In the genomic region with DNA sequence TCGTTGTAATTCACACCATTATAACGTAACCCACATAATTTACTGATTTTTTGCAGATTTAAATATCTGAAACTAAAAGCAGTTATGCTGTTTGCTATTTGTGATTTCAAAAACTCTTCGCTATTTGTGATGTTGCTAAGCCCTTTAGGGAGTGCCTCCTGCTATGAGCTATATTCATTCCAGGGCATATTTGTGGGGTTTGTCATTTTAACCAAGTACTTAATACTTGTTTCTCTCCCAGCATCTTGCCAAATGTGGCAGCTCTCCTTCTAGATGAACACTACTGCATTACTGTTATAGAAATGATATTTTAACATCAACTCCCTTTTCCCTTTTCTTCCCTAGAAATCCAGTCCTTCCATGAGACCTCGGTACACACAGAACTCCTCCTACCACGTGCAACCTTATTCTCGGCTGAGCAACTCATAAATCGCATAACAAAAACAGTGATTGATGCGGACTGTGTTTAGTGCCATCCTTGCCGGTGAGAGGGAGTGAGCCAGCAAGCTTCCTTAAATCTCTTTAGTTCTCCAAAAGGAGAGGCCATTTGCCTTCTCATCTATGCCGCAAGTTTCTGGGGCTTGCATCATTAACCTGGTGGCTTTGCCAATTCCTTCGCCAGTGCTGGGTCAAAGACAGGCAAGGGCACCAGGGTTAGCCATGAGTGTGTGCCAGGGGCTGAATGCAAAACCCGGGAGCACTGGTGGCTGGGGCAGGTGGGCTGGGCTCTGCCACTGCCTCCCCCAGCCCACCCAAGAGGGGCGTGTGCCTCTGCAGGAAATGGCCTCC, we compare ENCODE assay signal across 12 cellular contexts. TPM values are rescaled to one million over a fixed set of nuclear protein-coding genes. Genes with fewer than 3 reads are reported as not detected.
A peak's percentile ranks its signal among the peaks of the same experiment; 100 is the strongest.
DNase-seq lines count a peak whose midpoint lies in the region; ATAC-seq and TF ChIP-seq lines count a peak whose summit lies in the region.
"Had no signal": no experiment of that assay in that cellular context is flagged by ENCODE, and none has a peak within 500 bp of the region (broad histone marks: within the 10 kb centered on the region; RNA-seq: fewer than 3 reads in every experiment).

No MANE protein-coding gene starts in this region.

- no peak overlapping the region for H3K27ac Mint-ChIP-seq in natural killer cell treated with Interleukin-12 subunit alpha and Interleukin-12 subunit beta and Interleukin-15 and Interleukin-18, amount 100 ng/mL, for 72 hours
- H3K27ac Mint-ChIP-seq: activated CD8-positive, alpha-beta T cell treated with anti-CD3 and anti-CD28 coated beads for 36 hours had no signal

- ATAC-seq in left ventricle myocardium superior (peak; percentile 31), Right ventricle myocardium inferior (no peak)
- no peak for ATAC-seq in natural killer cell treated with Interleukin-12 subunit alpha and Interleukin-12 subunit beta and Interleukin-15 and Interleukin-18, amount 100 ng/mL, for 72 hours
- ATAC-seq: activated CD8-positive, alpha-beta T cell treated with anti-CD3 and anti-CD28 coated beads for 36 hours had no signal

- H3K27me3 Mint-ChIP-seq in natural killer cell treated with Interleukin-12 subunit alpha and Interleukin-12 subunit beta and Interleukin-15 and Interleukin-18, amount 100 ng/mL, for 72 hours: peaks cover 0 to 8% of the 10 kb centered on the region in 2 donors
- H3K27me3 Mint-ChIP-seq: activated CD8-positive, alpha-beta T cell treated with anti-CD3 and anti-CD28 coated beads for 36 hours had no signal

- peak overlapping the region; percentile 94 for H3K27ac ChIP-seq in mammary epithelial cell (ENCODE audit: insufficient read depth, low read depth, low read length)
- peak overlapping the region; percentile 77 for H3K27ac ChIP-seq in muscle layer of colon (ENCODE audit: low read depth, low read length)
- H3K27ac ChIP-seq: BLaER1 treated with 17β-estradiol and CSF1 and Interleukin-3, amounts not matched to agents 10 nM and 100 nM had no signal

- DNase-seq in left ventricle myocardium superior (no peak), Right ventricle myocardium inferior (ENCODE audit: missing footprints) (no peak), mammary epithelial cell (peak; percentile 76), ureter (ENCODE audit: low spot score) (no peak), COR-L47 (lab: John Stamatoyannopoulos, UW) (no peak), hypothalamus (lab: John Stamatoyannopoulos, UW) (no peak)
- DNase-seq in natural killer cell treated with Interleukin-12 subunit alpha and Interleukin-12 subunit beta and Interleukin-15 and Interleukin-18, amount 100 ng/mL, for 72 hours (ENCODE audit: low spot score): no peak
- DNase-seq: activated CD8-positive, alpha-beta T cell treated with anti-CD3 and anti-CD28 coated beads for 36 hours had no signal

- H3K4me1 Mint-ChIP-seq in natural killer cell treated with Interleukin-12 subunit alpha and Interleukin-12 subunit beta and Interleukin-15 and Interleukin-18, amount 100 ng/mL, for 72 hours (ENCODE audit: low read depth in 2 of 2): no peaks in the 10 kb centered on the region

- CTCF ChIA-PET in mammary epithelial cell (lab: Charles Lee; ENCODE audit: low non-redundant PET): interaction anchor here (0.6 kb wide), 1 partner anchor 32 kb away, joined by 4 read pairs; no protein-coding TSS in a partner anchor

- H3K36me3 ChIP-seq in mammary epithelial cell (ENCODE audit: insufficient read depth, low read length) (no peaks in the 10 kb centered on the region), muscle layer of colon (ENCODE audit: insufficient read depth, low read length) (peaks cover 7% of the 10 kb centered on the region)
- H3K36me3 ChIP-seq: BLaER1 treated with 17β-estradiol and CSF1 and Interleukin-3, amounts not matched to agents 10 nM and 100 nM had no signal

- no peaks in the 10 kb centered on the region for H3K9me3 ChIP-seq in mammary epithelial cell (replicated peaks; ENCODE audit: insufficient read depth, low read length)
- H3K9me3 ChIP-seq in muscle layer of colon (ENCODE audit: low read length): no peaks in the 10 kb centered on the region
- H3K9me3 ChIP-seq: BLaER1 treated with 17β-estradiol and CSF1 and Interleukin-3, amounts not matched to agents 10 nM and 100 nM had no signal

- H3K27me3 ChIP-seq in mammary epithelial cell (ENCODE audit: insufficient read depth, low read length): no peaks in the 10 kb centered on the region
- no peaks in the 10 kb centered on the region for H3K27me3 ChIP-seq in muscle layer of colon (ENCODE audit: control insufficient read depth in 1 of 2, insufficient read depth in 2 of 2, low read length in 2 of 2)
- H3K27me3 ChIP-seq: BLaER1 treated with 17β-estradiol and CSF1 and Interleukin-3, amounts not matched to agents 10 nM and 100 nM had no signal

- H3K4me2 ChIP-seq in mammary epithelial cell (ENCODE audit: insufficient read depth, low read depth, low read length): peak overlapping the region; percentile 53

- H3K4me3 ChIP-seq in mammary epithelial cell (replicated peaks in 1 of 3; ENCODE audit: insufficient read depth in 1 of 3, low read depth in 2 of 3, low read length in 3 of 3) (no peak overlapping the region), muscle layer of colon (ENCODE audit: low read depth in 1 of 2, low read length in 2 of 2) (peak overlapping the region in 1 of 2 donors; percentile 19)
- H3K4me3 ChIP-seq: BLaER1 treated with 17β-estradiol and CSF1 and Interleukin-3, amounts not matched to agents 10 nM and 100 nM had no signal

- H4K20me1 ChIP-seq in mammary epithelial cell (ENCODE audit: insufficient read depth, low read length): no peaks in the 10 kb centered on the region
- H4K20me1 ChIP-seq: BLaER1 treated with 17β-estradiol and CSF1 and Interleukin-3, amounts not matched to agents 10 nM and 100 nM had no signal

- TF ChIP-seq CTCF in mammary epithelial cell (conservative IDR thresholded peaks at IDR 0.05 in 1 of 2, IDR thresholded peaks at IDR 0.05 in 1 of 2; ENCODE audit: extremely low read depth in 1 of 2, insufficient read depth in 1 of 2, low read depth in 1 of 2, low read length in 2 of 2): no peak

- H3K9me3 Mint-ChIP-seq in natural killer cell treated with Interleukin-12 subunit alpha and Interleukin-12 subunit beta and Interleukin-15 and Interleukin-18, amount 100 ng/mL, for 72 hours: no peaks in the 10 kb centered on the region
- H3K9me3 Mint-ChIP-seq: activated CD8-positive, alpha-beta T cell treated with anti-CD3 and anti-CD28 coated beads for 36 hours had no signal

- H3K36me3 Mint-ChIP-seq in natural killer cell treated with Interleukin-12 subunit alpha and Interleukin-12 subunit beta and Interleukin-15 and Interleukin-18, amount 100 ng/mL, for 72 hours: no peaks in the 10 kb centered on the region

- H3K9ac ChIP-seq in mammary epithelial cell (ENCODE audit: insufficient read depth, low read length) (peak overlapping the region; percentile 79), muscle layer of colon (ENCODE audit: low read length) (peak overlapping the region; percentile 2)
- H3K9ac ChIP-seq: BLaER1 treated with 17β-estradiol and CSF1 and Interleukin-3, amounts not matched to agents 10 nM and 100 nM had no signal

- in situ Hi-C loops in mammary epithelial cell (cut with MboI; ENCODE audit: low sequenced_read_pairs in 2 of 2): no loop called here

- intact Hi-C loops in left ventricle myocardium superior (cut with micrococcal nuclease) (no loop called here), Right ventricle myocardium inferior (cut with DNase I) (no loop called here), mammary epithelial cell (cut with micrococcal nuclease) (loop anchor here (1.0 kb wide), 2 partner anchors 20 to 33 kb away; a partner anchor contains a TSS)

- H3K4me1 ChIP-seq in mammary epithelial cell (ENCODE audit: insufficient read depth, low read length): peaks cover 14% of the 10 kb centered on the region
- H3K4me1 ChIP-seq in muscle layer of colon (ENCODE audit: insufficient read depth, low read length): peaks cover 48% of the 10 kb centered on the region

- H3K79me2 ChIP-seq in mammary epithelial cell (ENCODE audit: insufficient read depth, low read length): peaks cover 15% of the 10 kb centered on the region

- WGBS in mammary epithelial cell (ENCODE audit: low coverage, missing lambda C conversion rate): 58% methylated on average over 10 of the region's 13 CpGs

- TSS peak; percentile 94 for BruUV-seq in mammary epithelial cell (replicated peaks; lab: Mats Ljungman, UMichigan)

- H3K4me3 Mint-ChIP-seq in natural killer cell treated with Interleukin-12 subunit alpha and Interleukin-12 subunit beta and Interleukin-15 and Interleukin-18, amount 100 ng/mL, for 72 hours: no peak overlapping the region
- H3K4me3 Mint-ChIP-seq: activated CD8-positive, alpha-beta T cell treated with anti-CD3 and anti-CD28 coated beads for 36 hours had no signal

- dilution Hi-C loops in mammary epithelial cell (cut with HindIII; ENCODE audit: low sequenced_read_pairs): loop anchor here (5.0 kb wide), 1 partner anchor 35 kb away; no protein-coding TSS in a partner anchor

- peak overlapping the region; percentile 4 for H2AFZ ChIP-seq in mammary epithelial cell (ENCODE audit: low read depth, low read length)

RNA-seq across cellular contexts. Expression of a gene that starts 33.4 kb away (rescaled TPM):
- total RNA-seq in left ventricle myocardium superior (4.8 TPM), Right ventricle myocardium inferior (5.4 TPM), mammary epithelial cell (10 to 100 TPM in 1 of 2 donors, 1 to 10 TPM in 1; 6.5 to 15.6 TPM), ureter (30.3 TPM)
- 8.2 TPM for polyA plus RNA-seq in mammary epithelial cell
- polyA minus RNA-seq in mammary epithelial cell: 48.1 TPM
- 1 to 10 TPM; 6.6 to 6.9 TPM for total RNA-seq in natural killer cell treated with Interleukin-12 subunit alpha and Interleukin-12 subunit beta and Interleukin-15 and Interleukin-18, amount 100 ng/mL, for 72 hours

RNA-seq across cellular contexts. Expression of a gene that starts 58.6 kb away (rescaled TPM):
- not detected for total RNA-seq in left ventricle myocardium superior
- not detected for total RNA-seq in Right ventricle myocardium inferior
- not detected for total RNA-seq in mammary epithelial cell
- polyA plus RNA-seq in mammary epithelial cell: not detected
- polyA minus RNA-seq in mammary epithelial cell: not detected
- not detected for total RNA-seq in ureter
- total RNA-seq in natural killer cell treated with Interleukin-12 subunit alpha and Interleukin-12 subunit beta and Interleukin-15 and Interleukin-18, amount 100 ng/mL, for 72 hours: not detected
- total RNA-seq: activated CD8-positive, alpha-beta T cell treated with anti-CD3 and anti-CD28 coated beads for 36 hours; epithelial cell of proximal tubule; urinary bladder had no signal
- polyA plus RNA-seq: urinary bladder had no signal
